19 cellular contexts compared by ENCODE assay signal in genomic region chr5:64822329-64822728, GRCh38. TPM values are rescaled to one million over a fixed set of nuclear protein-coding genes. Genes with fewer than 3 reads are reported as not detected.
A peak's percentile ranks its signal among the peaks of the same experiment; 100 is the strongest.
DNase-seq lines count a peak whose midpoint lies in the region; ATAC-seq, FAIRE-seq and TF ChIP-seq lines count a peak whose summit lies in the region.
"Had no signal": no experiment of that assay in that cellular context is flagged by ENCODE, and none has a peak within 500 bp of the region (broad histone marks: within the 10 kb centered on the region; RNA-seq: fewer than 3 reads in every experiment).

No MANE protein-coding gene starts in this region.

- no peaks in the 10 kb centered on the region for H3K9me3 Mint-ChIP-seq in stimulated activated effector memory CD8-positive, alpha-beta T cell treated with anti-CD3 and anti-CD28 coated beads, Interleukin-12 subunit alpha, Interleukin-12 subunit beta, amount 100 ng/mL, for 72 hours
- H3K9me3 Mint-ChIP-seq in T-cell: no peaks in the 10 kb centered on the region

- TF ChIP-seq CTCF in heart left ventricle (IDR thresholded peaks at IDR 0.05): no peak
- TF ChIP-seq CTCF in right atrium auricular region (IDR thresholded peaks at IDR 0.05): no peak
- no peak for TF ChIP-seq CTCF in GM12878 (IDR thresholded peaks at IDR 0.05 in 2 of 3, conservative IDR thresholded peaks at IDR 0.05 in 1 of 3; ENCODE audit: control insufficient read depth in 2 of 3, extremely low read depth in 1 of 3, insufficient read depth in 1 of 3, low read depth in 3 of 3, low read length in 3 of 3)
- TF ChIP-seq CTCF in lower lobe of right lung (IDR thresholded peaks at IDR 0.05): no peak
- no peak for TF ChIP-seq CTCF in PC-3 (conservative IDR thresholded peaks at IDR 0.05; ENCODE audit: low read depth, low read length)

- no peaks in the 10 kb centered on the region for H4K20me1 ChIP-seq in GM12878 (ENCODE audit: control insufficient read depth, insufficient read depth)
- H4K20me1 ChIP-seq in PC-3 (ENCODE audit: low read length): no peaks in the 10 kb centered on the region

- in situ Hi-C loops in GM12878 (cut with MboI): no loop called here

- CTCF ChIA-PET in GM12878 (lab: Yijun Ruan, JAX): interaction anchor here (0.7 to 2.0 kb wide), 3 partner anchors 9 to 186 kb away, joined by 3 to 7 read pairs (median 3); no protein-coding TSS in a partner anchor
- CTCF ChIA-PET in T-cell (lab: Charles Lee): no interaction called here
- CTCF ChIA-PET in PC-3 (lab: Charles Lee): no interaction called here

- H3K27ac Mint-ChIP-seq in stimulated activated effector memory CD8-positive, alpha-beta T cell treated with anti-CD3 and anti-CD28 coated beads, Interleukin-12 subunit alpha, Interleukin-12 subunit beta, amount 100 ng/mL, for 72 hours: peak overlapping the region; percentile 26
- no peak overlapping the region for H3K27ac Mint-ChIP-seq in T-cell

- no peak for TF ChIP-seq POLR2A in heart left ventricle (IDR thresholded peaks at IDR 0.05)
- no peak for TF ChIP-seq POLR2A in GM12878 (IDR thresholded peaks at IDR 0.05; ENCODE audit: low read depth, low read length)

- no peak for FAIRE-seq in GM12878 (lab: Jason Lieb, UNC)
- FAIRE-seq: H54 had no signal

- BruUV-seq in GM12878 (replicated peaks; lab: Mats Ljungman, UMichigan) (no TSS peak), PC-3 (replicated peaks; lab: Mats Ljungman, UMichigan) (no TSS peak)

- H3K9ac ChIP-seq in GM12878 (ENCODE audit: control insufficient read depth, insufficient read depth, low read length) (no peak overlapping the region), PC-3 (ENCODE audit: low read length) (no peak overlapping the region)

- no peaks in the 10 kb centered on the region for H3F3A ChIP-seq in PC-3 (ENCODE audit: low read length, unreplicated experiment)

- H3K9me2 ChIP-seq in PC-3 (replicated peaks; ENCODE audit: low read length): no peaks in the 10 kb centered on the region

- H3K4me1 ChIP-seq in heart left ventricle (peaks cover 0 to 34% (median 17%) of the 10 kb centered on the region in 12 donors), right atrium auricular region (peaks cover 0 to 9% of the 10 kb centered on the region in 2 donors), GM12878 (ENCODE audit: control insufficient read depth, insufficient read depth, low read length) (peaks cover 3% of the 10 kb centered on the region; the same call in 1 of the 2 replicates), lower lobe of right lung (no peaks in the 10 kb centered on the region), PC-3 (ENCODE audit: insufficient read depth, low read length) (peaks cover 14% of the 10 kb centered on the region; the same call in 1 of the 2 replicates)

- POLR2A ChIA-PET in GM12878 (lab: Charles Lee) (no interaction called here), T-cell (lab: Charles Lee) (no interaction called here), PC-3 (lab: Charles Lee; ENCODE audit: unreplicated experiment) (no interaction called here)

- H3K27ac ChIP-seq in heart left ventricle (peak overlapping the region in 7 of 12 donors; percentile 3 to 58 (median 27)), right atrium auricular region (peak overlapping the region in 1 of 2 donors; percentile 30), GM12878 (ENCODE audit: control insufficient read depth, insufficient read depth) (no peak overlapping the region), lower lobe of right lung (peak overlapping the region; percentile 5), PC-3 (ENCODE audit: low read length) (no peak overlapping the region)
- H3K27ac ChIP-seq: C4-2B had no signal

- H2AFZ ChIP-seq in GM12878 (ENCODE audit: control insufficient read depth, low read depth, low read length) (no peak overlapping the region), PC-3 (ENCODE audit: low read length) (no peak overlapping the region)

- SMC1A ChIA-PET in GM12878 (lab: Charles Lee; ENCODE audit: uncharacterized antibody, unreplicated experiment): interaction anchor here (1.1 to 2.0 kb wide), 5 partner anchors 9 to 464 kb away, joined by 3 to 9 read pairs (median 3); no protein-coding TSS in a partner anchor

- no peaks in the 10 kb centered on the region for H3K27me3 ChIP-seq in heart left ventricle
- no peaks in the 10 kb centered on the region for H3K27me3 ChIP-seq in right atrium auricular region
- no peaks in the 10 kb centered on the region for H3K27me3 ChIP-seq in GM12878 (replicated peaks in 1 of 2; ENCODE audit: control insufficient read depth in 2 of 2, insufficient read depth in 2 of 2, low read length in 1 of 2)
- no peaks in the 10 kb centered on the region for H3K27me3 ChIP-seq in lower lobe of right lung (ENCODE audit: low read depth)
- no peaks in the 10 kb centered on the region for H3K27me3 ChIP-seq in PC-3 (ENCODE audit: low read length)

- H3K4me3 Mint-ChIP-seq in stimulated activated effector memory CD8-positive, alpha-beta T cell treated with anti-CD3 and anti-CD28 coated beads, Interleukin-12 subunit alpha, Interleukin-12 subunit beta, amount 100 ng/mL, for 72 hours: no peak overlapping the region
- no peak overlapping the region for H3K4me3 Mint-ChIP-seq in T-cell

- ATAC-seq in heart left ventricle: peak in 2 of 4 donors; percentile 33 to 39
- no peak for ATAC-seq in GM12878
- ATAC-seq in lower lobe of right lung: no peak
- no peak for ATAC-seq in stimulated activated effector memory CD8-positive, alpha-beta T cell treated with anti-CD3 and anti-CD28 coated beads, Interleukin-12 subunit alpha, Interleukin-12 subunit beta, amount 100 ng/mL, for 72 hours
- ATAC-seq in T-cell (replicated peaks in 1 of 4): no peak
- no peak for ATAC-seq in PC-3
- ATAC-seq: Right ventricle myocardium inferior had no signal

- RAD21 ChIA-PET in GM12878 (lab: Charles Lee; ENCODE audit: unreplicated experiment): no interaction called here

- no peak for DNase-seq in heart left ventricle
- no peak for DNase-seq in right atrium auricular region (ENCODE audit: low spot score)
- DNase-seq in GM12878 (ENCODE audit: low read depth, low spot score): no peak
- no peak for DNase-seq in lower lobe of right lung
- no peak for DNase-seq in stimulated activated effector memory CD8-positive, alpha-beta T cell treated with anti-CD3 and anti-CD28 coated beads, Interleukin-12 subunit alpha, Interleukin-12 subunit beta, amount 100 ng/mL, for 72 hours (ENCODE audit: low spot score in 2 of 2)
- no peak for DNase-seq in activated gamma-delta T cell treated with Interleukin-2 at 50 U/mL for 16 hours
- no peak for DNase-seq in T-cell
- no peak for DNase-seq in PC-3
- DNase-seq: AML-193, EL, GF-D8, Kasumi-1, NCI-H1417, NCI-H187, NCI-H446, OCI-M1 had no signal

- H3K79me2 ChIP-seq in GM12878 (ENCODE audit: control insufficient read depth, insufficient read depth, low read length) (no peaks in the 10 kb centered on the region), PC-3 (ENCODE audit: low read length) (no peaks in the 10 kb centered on the region)

- H3K4me1 Mint-ChIP-seq in stimulated activated effector memory CD8-positive, alpha-beta T cell treated with anti-CD3 and anti-CD28 coated beads, Interleukin-12 subunit alpha, Interleukin-12 subunit beta, amount 100 ng/mL, for 72 hours: peaks cover 16% of the 10 kb centered on the region
- peaks cover 10 to 15% (median 12%) of the 10 kb centered on the region in 3 donors for H3K4me1 Mint-ChIP-seq in T-cell

- H3K4me2 ChIP-seq in GM12878 (ENCODE audit: control insufficient read depth, insufficient read depth): no peak overlapping the region
- H3K4me2 ChIP-seq in PC-3 (ENCODE audit: low read length): no peak overlapping the region

- intact Hi-C loops in heart left ventricle (cut with DNase I) (loop anchor here in 2 of 10 donors (5.0 to 10.0 kb wide), 2 partner anchors 122 to 215 kb away; no protein-coding TSS in a partner anchor), GM12878 (cut with micrococcal nuclease; ENCODE audit: unreplicated experiment) (no loop called here), lower lobe of right lung (cut with DNase I) (no loop called here), PC-3 (cut with micrococcal nuclease) (loop anchor here (10.0 kb wide), 1 partner anchor 52 kb away; no protein-coding TSS in a partner anchor)

- H3K4me3 ChIP-seq in heart left ventricle (no peak overlapping the region), right atrium auricular region (no peak overlapping the region), GM12878 (no peak overlapping the region), lower lobe of right lung (no peak overlapping the region), PC-3 (ENCODE audit: low read length) (no peak overlapping the region)

- H3K36me3 ChIP-seq in heart left ventricle (no peaks in the 10 kb centered on the region), right atrium auricular region (no peaks in the 10 kb centered on the region), GM12878 (ENCODE audit: control insufficient read depth in 2 of 2, insufficient read depth in 2 of 2, low read length in 1 of 2) (0 out of 4 replicates have a peak, but pooled peaks cover 0 to 2% of the 10 kb centered on the region in 2 experiments), lower lobe of right lung (no peaks in the 10 kb centered on the region), PC-3 (ENCODE audit: low read depth, low read length) (no peaks in the 10 kb centered on the region; the same call in 1 of the 2 replicates)

- H3K27me3 Mint-ChIP-seq in T-cell: no peaks in the 10 kb centered on the region

- H3K9me3 ChIP-seq in heart left ventricle: no peaks in the 10 kb centered on the region
- no peaks in the 10 kb centered on the region for H3K9me3 ChIP-seq in right atrium auricular region
- no peaks in the 10 kb centered on the region for H3K9me3 ChIP-seq in GM12878 (replicated peaks; ENCODE audit: control insufficient read depth, insufficient read depth, low read length)
- no peaks in the 10 kb centered on the region for H3K9me3 ChIP-seq in lower lobe of right lung
- H3K9me3 ChIP-seq in PC-3 (ENCODE audit: low read length): no peaks in the 10 kb centered on the region

- TF ChIP-seq EP300 in GM12878 (IDR thresholded peaks at IDR 0.05; ENCODE audit: borderline replicate concordance in 1 of 2, control insufficient read depth in 1 of 2, low read depth in 2 of 2, low read length in 2 of 2): no peak

- no peak for TF ChIP-seq RAD21 in GM12878 (IDR thresholded peaks at IDR 0.05; ENCODE audit: insufficient read depth, low read depth, low read length)

- H3K36me3 Mint-ChIP-seq in stimulated activated effector memory CD8-positive, alpha-beta T cell treated with anti-CD3 and anti-CD28 coated beads, Interleukin-12 subunit alpha, Interleukin-12 subunit beta, amount 100 ng/mL, for 72 hours: no peaks in the 10 kb centered on the region
- peaks cover 22% of the 10 kb centered on the region for H3K36me3 Mint-ChIP-seq in T-cell

RNA-seq across cellular contexts. Expression of gene CWC27, which starts 53.6 kb away (rescaled TPM):
- total RNA-seq in heart left ventricle: 10 to 100 TPM; 10.7 to 29.8 (median 23.5) TPM
- 10 to 100 TPM; 22.6 to 33.3 TPM for polyA plus RNA-seq in heart left ventricle
- 10 to 100 TPM in 1 of 2 donors, 1 to 10 TPM in 1; 9.1 to 12.1 TPM for total RNA-seq in right atrium auricular region
- 52.3 and 54.0 TPM in 2 replicates for total RNA-seq in GM12878 (2013; cell fraction: nucleolus; rRNA removed)
- 21.7 TPM in 2 replicates for total RNA-seq in GM12878 (2014; rRNA removed)
- 46.8 and 50.5 TPM in 2 replicates for total RNA-seq in GM12878 (2014; rRNA removed; fragmentation: Illumina TruSeq; extraction: Trizol)
- 30.4 and 31.1 TPM in 2 replicates for total RNA-seq in GM12878 (2021)
- polyA plus RNA-seq in GM12878 (2011; ENCODE audit: low read depth): 14.5 TPM
- 40.9 and 59.6 TPM in 2 replicates for polyA plus RNA-seq in GM12878 (2011; rRNA removed)
- polyA plus RNA-seq in GM12878 (2011; cell fraction: cytosol; rRNA removed): 9.6 and 11.6 TPM in 2 replicates
- 15.2 and 17.2 TPM in 2 replicates for polyA plus RNA-seq in GM12878 (2011; cell fraction: nucleus; rRNA removed)
- polyA plus RNA-seq in GM12878 (2012): 20.4 and 22.8 TPM in 2 replicates
- 49.0 and 75.8 TPM in 2 replicates for polyA plus RNA-seq in GM12878 (2014; fragmentation: Illumina TruSeq; extraction: Trizol)
- polyA plus RNA-seq in GM12878 (2014; fragmentation: Nextera tagmentation; extraction: Ambion mirVana): 10 to 100 TPM; 55.4 to 59.8 TPM
- 22.3 and 26.1 TPM in 2 replicates for polyA plus RNA-seq in GM12878 (2014; rRNA removed)
- polyA plus RNA-seq in GM12878 (2016; fragmentation: Nextera tagmentation; extraction: Ambion mirVana): 10 to 100 TPM; 47.1 to 61.9 TPM
- 28.2 and 54.1 TPM in 2 replicates for polyA minus RNA-seq in GM12878 (2011; rRNA and poly(A)+ RNA removed)
- 8.6 and 9.0 TPM in 2 replicates for polyA minus RNA-seq in GM12878 (2011; cell fraction: cytosol; rRNA and poly(A)+ RNA removed)
- polyA minus RNA-seq in GM12878 (2011; cell fraction: nucleus; rRNA and poly(A)+ RNA removed): 34.0 and 57.3 TPM in 2 replicates
- 17.3 TPM for total RNA-seq in lower lobe of right lung
- 10 to 100 TPM; 15.5 to 32.3 (median 18.8) TPM for total RNA-seq in T-cell
- total RNA-seq in PC-3 (2014; rRNA removed): 12.6 and 14.7 TPM in 2 replicates

RNA-seq across cellular contexts. Expression of gene SREK1IP1, which starts 53.8 kb away (rescaled TPM):
- total RNA-seq in heart left ventricle (10 to 100 TPM in 6 of 9 donors, 1 to 10 TPM in 3; 4.1 to 20.7 (median 11.1) TPM), right atrium auricular region (1 to 10 TPM; 4.4 to 4.6 TPM), GM12878 (2014; rRNA removed) (9.1 and 12.5 TPM in 2 replicates), GM12878 (2014; rRNA removed; fragmentation: Illumina TruSeq; extraction: Trizol) (22.4 and 23.8 TPM in 2 replicates), GM12878 (2021) (24.8 and 28.7 TPM in 2 replicates), lower lobe of right lung (22.5 TPM), T-cell (10 to 100 TPM; 16.2 to 26.4 (median 22.7) TPM), PC-3 (2014; rRNA removed) (3.0 and 6.4 TPM in 2 replicates)
- polyA plus RNA-seq in heart left ventricle (10 to 100 TPM in 1 of 2 donors, 1 to 10 TPM in 1; 7.7 to 13.0 TPM), GM12878 (2011; rRNA removed) (9.4 and 13.7 TPM in 2 replicates), GM12878 (2014; fragmentation: Illumina TruSeq; extraction: Trizol) (29.0 and 32.5 TPM in 2 replicates), GM12878 (2014; fragmentation: Nextera tagmentation; extraction: Ambion mirVana) (10 to 100 TPM; 59.2 to 60.3 TPM), GM12878 (2014; rRNA removed) (9.4 and 9.9 TPM in 2 replicates), GM12878 (2016; fragmentation: Nextera tagmentation; extraction: Ambion mirVana) (10 to 100 TPM; 44.7 to 48.7 TPM)
- total RNA-seq in GM12878 (2013; cell fraction: nucleolus; rRNA removed): 15.0 and 18.4 TPM in 2 replicates
- 26.6 TPM for polyA plus RNA-seq in GM12878 (2011; ENCODE audit: low read depth)
- 6.2 and 8.0 TPM in 2 replicates for polyA plus RNA-seq in GM12878 (2011; cell fraction: cytosol; rRNA removed)
- polyA plus RNA-seq in GM12878 (2011; cell fraction: nucleus; rRNA removed): 3.1 and 4.3 TPM in 2 replicates
- polyA plus RNA-seq in GM12878 (2012): 8.9 and 19.1 TPM in 2 replicates
- polyA minus RNA-seq in GM12878 (2011; rRNA and poly(A)+ RNA removed): 7.8 and 9.8 TPM in 2 replicates
- polyA minus RNA-seq in GM12878 (2011; cell fraction: cytosol; rRNA and poly(A)+ RNA removed): 3.3 and 9.9 TPM in 2 replicates
- 2.1 and 6.9 TPM in 2 replicates for polyA minus RNA-seq in GM12878 (2011; cell fraction: nucleus; rRNA and poly(A)+ RNA removed)

Comparison
In these comparisons a context has a peak if more than half of its experiments do, and no peak if none do; other contexts are left out.
1. H3K27ac ChIP-seq: peak in heart left ventricle (7 of 12) and lower lobe of right lung (single experiment); none in GM12878 (single experiment) and PC-3 (single experiment).